ENCODE assay signal across 28 cellular contexts in genomic region chr3:9536212-9536611, GRCh38.
"Had no signal": no experiment of that assay in that cellular context is flagged by ENCODE, and none has a peak within 500 bp of the region (broad histone marks: within the 10 kb centered on the region; RNA-seq: fewer than 3 reads in every experiment).

No MANE protein-coding gene starts in this region.

- H3K4me3 ChIP-seq: stomach, suprapubic skin, testis, thoracic aorta, thyroid gland, tibial artery, tibial nerve, transverse colon, upper lobe of left lung, upper lobe of right lung, uterus, vagina had no signal

- ATAC-seq: stimulated activated effector memory CD8-positive, alpha-beta T cell treated with anti-CD3 and anti-CD28 coated beads, Interleukin-12 subunit alpha, Interleukin-12 subunit beta, amount 100 ng/mL, for 72 hours; stimulated activated naive B cell treated with anti-CD40 and anti-IgM and Interleukin-4, amounts not matched to agents 10 μg/mL and 1 μg/mL and 100 μg/mL, for 72 hours; stimulated activated naive CD8-positive, alpha-beta T cell treated with anti-CD3 and anti-CD28 coated beads, Interleukin-15, amount 100 ng/mL, for 72 hours; stimulated activated naive CD8-positive, alpha-beta T cell treated with anti-CD3 and anti-CD28 coated beads, Interleukin-15, Interleukin-2, amounts not matched to agents 100 U/mL and 50 U/mL, for 24 hours; upper lobe of right lung had no signal

- H3K27ac Mint-ChIP-seq: stimulated activated effector memory CD8-positive, alpha-beta T cell treated with anti-CD3 and anti-CD28 coated beads, Interleukin-12 subunit alpha, Interleukin-12 subunit beta, amount 100 ng/mL, for 72 hours; stimulated activated naive B cell treated with anti-CD40 and anti-IgM and Interleukin-4, amounts not matched to agents 10 μg/mL and 1 μg/mL and 100 μg/mL, for 72 hours; stimulated activated naive CD8-positive, alpha-beta T cell treated with anti-CD3 and anti-CD28 coated beads, Interleukin-15, amount 100 ng/mL, for 72 hours; stimulated activated naive CD8-positive, alpha-beta T cell treated with anti-CD3 and anti-CD28 coated beads, Interleukin-15, Interleukin-2, amounts not matched to agents 100 ng/mL and 50 ng/mL, for 24 hours; type B pancreatic cell had no signal

- H3K4me3 Mint-ChIP-seq: stimulated activated effector memory CD8-positive, alpha-beta T cell treated with anti-CD3 and anti-CD28 coated beads, Interleukin-12 subunit alpha, Interleukin-12 subunit beta, amount 100 ng/mL, for 72 hours; stimulated activated naive B cell treated with anti-CD40 and anti-IgM and Interleukin-4, amounts not matched to agents 10 μg/mL and 1 μg/mL and 100 μg/mL, for 72 hours; stimulated activated naive CD8-positive, alpha-beta T cell treated with anti-CD3 and anti-CD28 coated beads, Interleukin-15, amount 100 ng/mL, for 72 hours; stimulated activated naive CD8-positive, alpha-beta T cell treated with anti-CD3 and anti-CD28 coated beads, Interleukin-15, Interleukin-2, amounts not matched to agents 100 ng/mL and 50 ng/mL, for 24 hours; type B pancreatic cell had no signal

- FAIRE-seq: urothelium cell line had no signal

- DNase-seq: stimulated activated CD4-positive, alpha-beta T cell treated with anti-CD3 and anti-CD28 coated beads, Interleukin-2, amount 100 ng/mL, for 24 hours; stimulated activated CD4-positive, alpha-beta T cell treated with anti-CD3 and anti-CD28 coated beads, Interleukin-2, amount 100 ng/mL, for 48 hours; stimulated activated CD4-positive, alpha-beta T cell treated with anti-CD3 and anti-CD28 coated beads, Interleukin-4, amount 100 ng/mL, for 24 hours; stimulated activated CD4-positive, alpha-beta T cell treated with anti-CD3 and anti-CD28 coated beads, Interleukin-4, amount 100 ng/mL, for 4 hours; stimulated activated CD8-positive, alpha-beta memory T cell treated with anti-CD3 and anti-CD28 coated beads, Interleukin-4, amount 100 ng/mL, for 48 hours; stimulated activated naive B cell treated with anti-CD40 and anti-IgM and Interleukin-4, amounts not matched to agents 10 μg/mL and 1 μg/mL and 100 μg/mL, for 72 hours; stimulated activated naive CD4-positive, alpha-beta T cell; stimulated activated naive CD4-positive, alpha-beta T cell treated with Interleukin-2 at 50 U/mL for 16 hours; stimulated activated naive CD8-positive, alpha-beta T cell treated with anti-CD3 and anti-CD28 coated beads, Interleukin-15, amount 100 ng/mL, for 72 hours; stimulated activated naive CD8-positive, alpha-beta T cell treated with anti-CD3 and anti-CD28 coated beads, Interleukin-15, Interleukin-2, amounts not matched to agents 100 U/mL and 50 U/mL, for 24 hours; stomach; substantia nigra; testis; thyroid gland; tibial artery; transverse colon; trophoblast cell; upper lobe of left lung; upper lobe of right lung; uterus had no signal

- H3K27ac ChIP-seq: stomach, suprapubic skin, testis, thoracic aorta, thyroid gland, tibial artery, tibial nerve, transverse colon, upper lobe of left lung, upper lobe of right lung, uterus, vagina had no signal

- H3K4me1 ChIP-seq: stomach, suprapubic skin, testis, thyroid gland, tibial artery, tibial nerve, upper lobe of left lung, upper lobe of right lung, uterus, vagina had no signal

- H3K9me3 ChIP-seq: stomach, suprapubic skin, testis, thoracic aorta, thyroid gland, tibial artery, transverse colon, upper lobe of left lung, upper lobe of right lung, uterus, vagina had no signal

- H3K9me3 Mint-ChIP-seq: stimulated activated effector memory CD8-positive, alpha-beta T cell treated with anti-CD3 and anti-CD28 coated beads, Interleukin-12 subunit alpha, Interleukin-12 subunit beta, amount 100 ng/mL, for 72 hours; stimulated activated naive B cell treated with anti-CD40 and anti-IgM and Interleukin-4, amounts not matched to agents 10 μg/mL and 1 μg/mL and 100 μg/mL, for 72 hours; stimulated activated naive CD8-positive, alpha-beta T cell treated with anti-CD3 and anti-CD28 coated beads, Interleukin-15, amount 100 ng/mL, for 72 hours; stimulated activated naive CD8-positive, alpha-beta T cell treated with anti-CD3 and anti-CD28 coated beads, Interleukin-15, Interleukin-2, amounts not matched to agents 100 ng/mL and 50 ng/mL, for 24 hours; type B pancreatic cell had no signal

- H3K27me3 Mint-ChIP-seq: stimulated activated naive CD8-positive, alpha-beta T cell treated with anti-CD3 and anti-CD28 coated beads, Interleukin-15, amount 100 ng/mL, for 72 hours had no signal

- H3K4me1 Mint-ChIP-seq: stimulated activated effector memory CD8-positive, alpha-beta T cell treated with anti-CD3 and anti-CD28 coated beads, Interleukin-12 subunit alpha, Interleukin-12 subunit beta, amount 100 ng/mL, for 72 hours; stimulated activated naive B cell treated with anti-CD40 and anti-IgM and Interleukin-4, amounts not matched to agents 10 μg/mL and 1 μg/mL and 100 μg/mL, for 72 hours; stimulated activated naive CD8-positive, alpha-beta T cell treated with anti-CD3 and anti-CD28 coated beads, Interleukin-15, amount 100 ng/mL, for 72 hours had no signal

- H3K36me3 Mint-ChIP-seq: stimulated activated effector memory CD8-positive, alpha-beta T cell treated with anti-CD3 and anti-CD28 coated beads, Interleukin-12 subunit alpha, Interleukin-12 subunit beta, amount 100 ng/mL, for 72 hours; stimulated activated naive B cell treated with anti-CD40 and anti-IgM and Interleukin-4, amounts not matched to agents 10 μg/mL and 1 μg/mL and 100 μg/mL, for 72 hours; type B pancreatic cell had no signal
